Comparison of ENCODE assay signal across 7 cellular contexts in the genomic region with DNA sequence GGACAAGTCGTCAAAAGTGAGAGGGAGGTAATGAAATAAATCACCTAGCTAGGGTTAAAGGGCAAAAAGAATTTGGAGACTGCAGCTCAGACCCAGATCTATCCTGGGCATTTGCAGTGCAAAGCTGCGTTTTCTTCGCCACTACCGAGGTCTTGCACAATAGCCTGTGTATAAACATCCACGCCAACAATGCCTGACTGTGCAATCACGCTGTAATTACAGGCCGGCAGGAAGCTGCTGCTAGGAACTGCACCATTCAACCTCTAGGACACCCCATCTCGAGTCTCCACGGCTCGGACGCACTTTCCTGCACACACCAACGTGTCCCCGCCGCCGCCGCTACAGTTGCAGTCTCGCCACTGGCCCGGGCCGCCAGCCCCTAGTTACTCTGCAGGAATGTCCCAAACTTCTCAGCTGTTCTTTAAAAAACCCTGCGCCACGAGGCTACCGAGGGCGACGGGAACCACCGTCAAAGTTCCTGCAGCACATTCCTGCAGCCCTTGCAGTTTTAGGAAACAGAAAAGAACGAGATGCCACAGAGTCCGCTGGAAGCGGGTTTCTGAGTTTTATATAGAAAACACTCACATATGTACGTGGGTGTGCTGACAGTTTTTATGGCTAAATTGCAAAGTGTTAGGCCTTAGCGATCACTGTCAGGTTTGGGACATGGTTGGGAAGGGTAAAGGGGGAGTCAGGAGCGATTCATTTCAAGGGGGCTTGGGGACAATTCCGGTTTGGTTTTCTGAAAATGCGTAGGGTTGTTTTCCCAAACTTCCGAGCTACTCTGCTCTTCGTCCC.
DNase-seq lines count a peak whose midpoint lies in the region; ATAC-seq lines count a peak whose summit lies in the region.

No MANE protein-coding gene starts in this region.

- H3K4me1 ChIP-seq in skeletal muscle satellite cell (ENCODE audit: control insufficient read depth, insufficient read depth, low read length) = peaks cover 65% of the 10 kb centered on the region

- peak overlapping the region; percentile 91 for H3K4me2 ChIP-seq in skeletal muscle satellite cell (ENCODE audit: low read length)

- H3K36me3 ChIP-seq in skeletal muscle satellite cell (ENCODE audit: insufficient read depth, low read length) = no peaks in the 10 kb centered on the region

- DNase-seq in Kasumi-1 (lab: John Stamatoyannopoulos, UW) (peak; percentile 74), UCSD-AML1 (lab: John Stamatoyannopoulos, UW; ENCODE audit: unreplicated experiment) (peak; percentile 73), T47D (ENCODE audit: low read depth in 1 of 2, low spot score in 1 of 2) (peak; percentile 52 to 93), iPS-NIHi11 (ENCODE audit: low spot score) (peak; percentile 38), NCI-H2081 treated with DMSO at 0.1 percent for 48 hours (lab: John Stamatoyannopoulos, UW) (no peak)

- peak overlapping the region; percentile 74 for H3K4me3 ChIP-seq in skeletal muscle satellite cell (ENCODE audit: low read length)

- H3K27me3 ChIP-seq in skeletal muscle satellite cell (ENCODE audit: control insufficient read depth, insufficient read depth, low read length) = no peaks in the 10 kb centered on the region

- in situ Hi-C loops in T47D (cut with HindIII; ENCODE audit: low pct_unique_long_range_greater_than_20kb, low sequenced_read_pairs) = no loop called here

- peak overlapping the region; percentile 94 for H3K9ac ChIP-seq in skeletal muscle satellite cell (ENCODE audit: low read depth, low read length)

- no peaks in the 10 kb centered on the region for H3K9me3 ChIP-seq in skeletal muscle satellite cell (replicated peaks; ENCODE audit: low read length)

- peak; percentile 39 for ATAC-seq in GM18867 (IDR thresholded peaks at IDR 0.05; ENCODE audit: unreplicated experiment)
